10 cellular contexts compared by ENCODE assay signal in genomic region chr14:101476931-101477553, GRCh38.
DNase-seq lines count a peak whose midpoint lies in the region; ATAC-seq, FAIRE-seq and TF ChIP-seq lines count a peak whose summit lies in the region.
"Had no signal": no experiment of that assay in that cellular context is flagged by ENCODE, and none has a peak within 500 bp of the region (broad histone marks: within the 10 kb centered on the region; RNA-seq: fewer than 3 reads in every experiment).

No MANE protein-coding gene starts in this region.

- no peak overlapping the region for H3K9ac ChIP-seq in H1 (replicated peaks in 1 of 4; ENCODE audit: extremely low read depth in 1 of 4, low read depth in 3 of 4, low read length in 3 of 4)

- no peak overlapping the region for H3K23ac ChIP-seq in H1 (ENCODE audit: insufficient read length)

- CTCF ChIA-PET in H1 (lab: Charles Lee; ENCODE audit: partially characterized antibody), result interaction anchor here (0.8 to 2.7 kb wide), 6 partner anchors 10 to 397 kb away, joined by 3 to 11 read pairs (median 3); no protein-coding TSS in a partner anchor
- CTCF ChIA-PET in activated naive CD4-positive, alpha-beta T cell treated with anti-CD3 and anti-CD28 coated beads, Interleukin-2, amount 10 ng/mL, durations not matched to agents 7 days and 5 days (lab: Charles Lee), result no interaction called here

- peak overlapping the region; percentile 55 for H2AFZ ChIP-seq in H1 (ENCODE audit: low read length)

- peak overlapping the region; percentile 90 for H3K18ac ChIP-seq in H1 (ENCODE audit: extremely low read depth, low read length)

- H3K4me3 Mint-ChIP-seq in activated naive CD4-positive, alpha-beta T cell treated with anti-CD3 and anti-CD28 coated beads, Interleukin-2, amount 10 ng/mL, durations not matched to agents 7 days and 5 days, result no peak overlapping the region

- peak overlapping the region; percentile 89 for H2BK12ac ChIP-seq in H1 (ENCODE audit: low read depth, low read length)

- H3K27ac ChIP-seq in H1 (ENCODE audit: low read depth, low read length) (no peak overlapping the region), foreskin keratinocyte (no peak overlapping the region)

- H3K79me1 ChIP-seq in H1 (ENCODE audit: low read depth, low read length), result no peaks in the 10 kb centered on the region

- intact Hi-C loops in sciatic nerve (cut with DNase I), result no loop called here

- H4K20me1 ChIP-seq in H1 (replicated peaks in 1 of 2; ENCODE audit: control insufficient read depth in 1 of 2, insufficient read depth in 2 of 2, low read length in 2 of 2), result no peaks in the 10 kb centered on the region

- POLR2A ChIA-PET in H1 (lab: Charles Lee; ENCODE audit: partially characterized antibody), result no interaction called here

- peak overlapping the region; percentile 2 for H4K91ac ChIP-seq in H1 (replicated peaks; ENCODE audit: insufficient read length, low read length)

- H3K56ac ChIP-seq in H1 (replicated peaks; ENCODE audit: insufficient read length, low read depth, low read length), result no peak overlapping the region

- no peak for TF ChIP-seq POLR2A in H1 (IDR thresholded peaks at IDR 0.05; ENCODE audit: control extremely low read depth in 1 of 2, low read depth in 2 of 2, low read length in 2 of 2)

- no peaks in the 10 kb centered on the region for H3K79me2 ChIP-seq in H1 (ENCODE audit: control insufficient read depth in 1 of 2, insufficient read depth in 2 of 2, low read length in 2 of 2)

- H3K14ac ChIP-seq in H1 (ENCODE audit: insufficient read length), result no peak overlapping the region

- no peaks in the 10 kb centered on the region for H3K4me1 Mint-ChIP-seq in activated naive CD4-positive, alpha-beta T cell treated with anti-CD3 and anti-CD28 coated beads, Interleukin-2, amount 10 ng/mL, durations not matched to agents 7 days and 5 days

- DNase-seq in HuH-7.5 (ENCODE audit: low spot score) (peak; percentile 62), NCI-H2171 treated with DMSO at 0.1 percent for 48 hours (lab: John Stamatoyannopoulos, UW) (peak; percentile 91), H1 (ENCODE audit: low read depth in 1 of 2, low spot score in 2 of 2) (peak; percentile 36 to 69), sciatic nerve (ENCODE audit: low spot score) (peak; percentile 48), NCI-H526 (lab: John Stamatoyannopoulos, UW) (no peak), foreskin keratinocyte (no peak)
- DNase-seq in activated naive CD4-positive, alpha-beta T cell treated with anti-CD3 and anti-CD28 coated beads, Interleukin-2, amount 10 ng/mL, durations not matched to agents 7 days and 5 days, result no peak
- DNase-seq: NCI-H1694 treated with DMSO at 0.1 percent for 48 hours had no signal

- 40% methylated on average over 13 of the region's 13 CpGs; no CpG with 5 or more reads in 1 of the 2 experiments for whole genome bisulfite sequencing in H1 (ENCODE audit: extremely low coverage in 1 of 2, insufficient coverage in 1 of 2, insufficient read length in 1 of 2, insufficient replicate concordance in 2 of 2, low coverage in 1 of 2, low lambda C conversion rate in 2 of 2, missing lambda C conversion rate in 1 of 2), 2 experiments

- TF ChIP-seq EP300 in H1 (IDR thresholded peaks at IDR 0.05; ENCODE audit: borderline replicate concordance in 1 of 2, low read depth in 2 of 2, low read length in 2 of 2), result no peak

- H3K27ac Mint-ChIP-seq in activated naive CD4-positive, alpha-beta T cell treated with anti-CD3 and anti-CD28 coated beads, Interleukin-2, amount 10 ng/mL, durations not matched to agents 7 days and 5 days, result no peak overlapping the region

- peak overlapping the region; percentile 46; the same call in 1 of the 2 replicates for H2BK5ac ChIP-seq in H1 (ENCODE audit: low read depth, low read length)

- no peaks in the 10 kb centered on the region; a peak in 1 of 7 replicates for H3K27me3 ChIP-seq in H1 (replicated peaks in 1 of 4; ENCODE audit: control insufficient read depth in 3 of 4, extremely low read depth in 1 of 4, insufficient read depth in 3 of 4, low read length in 3 of 4)
- no peaks in the 10 kb centered on the region for H3K27me3 ChIP-seq in foreskin keratinocyte

- H3K4me3 ChIP-seq in H1 (ENCODE audit: extremely low read depth in 1 of 4, insufficient read depth in 2 of 4, low read depth in 3 of 4, low read length in 4 of 4), result no peak overlapping the region
- H3K4me3 ChIP-seq: skin epidermis had no signal

- peak overlapping the region; percentile 9 for H2BK120ac ChIP-seq in H1 (replicated peaks; ENCODE audit: low read depth, low read length)

- H2BK15ac ChIP-seq in H1 (ENCODE audit: low read length), result no peak overlapping the region

- no peaks in the 10 kb centered on the region for H3K36me3 Mint-ChIP-seq in activated naive CD4-positive, alpha-beta T cell treated with anti-CD3 and anti-CD28 coated beads, Interleukin-2, amount 10 ng/mL, durations not matched to agents 7 days and 5 days

- H4K5ac ChIP-seq in H1 (ENCODE audit: insufficient read length, low read depth, low read length), result peak overlapping the region; percentile 34

- H3K4me1 ChIP-seq in H1 (replicated peaks in 1 of 4; ENCODE audit: control insufficient read depth in 3 of 4, insufficient read depth in 4 of 4, low read length in 3 of 4) (peaks cover 3 to 16% (median 8%) of the 10 kb centered on the region in 4 experiments), foreskin keratinocyte (no peaks in the 10 kb centered on the region)

- 0 out of 4 replicates have a peak, but pooled peaks of 1 of the 2 experiments have one; percentile 13 for TF ChIP-seq RAD21 in H1 (IDR thresholded peaks at IDR 0.05 in 1 of 2, conservative IDR thresholded peaks at IDR 0.05 in 1 of 2; ENCODE audit: low read depth in 2 of 2, low read length in 2 of 2)

- H3K9me3 ChIP-seq in H1 (ENCODE audit: insufficient read depth in 2 of 2, low read depth in 1 of 2, low read length in 1 of 2), result peaks cover 2 to 3% of the 10 kb centered on the region in 2 experiments; a peak in 1 of 4 replicates

- TF ChIP-seq CTCF in H1 (IDR thresholded peaks at IDR 0.05; ENCODE audit: control extremely low read depth in 1 of 3, insufficient read depth in 1 of 3, low read depth in 1 of 3, low read length in 3 of 3) (no peak), foreskin keratinocyte (conservative IDR thresholded peaks at IDR 0.05) (no peak)

- H3K36me3 ChIP-seq in H1 (ENCODE audit: control insufficient read depth in 2 of 4, insufficient read depth in 4 of 4, low read length in 3 of 4), result no peaks in the 10 kb centered on the region

- no peak for ATAC-seq in sciatic nerve
- no peak for ATAC-seq in foreskin keratinocyte
- ATAC-seq in HG02678 (IDR thresholded peaks at IDR 0.05; ENCODE audit: unreplicated experiment), result no peak

- no peak overlapping the region for H3K4ac ChIP-seq in H1 (replicated peaks; ENCODE audit: insufficient read length, low read depth, low read length)

- no peaks in the 10 kb centered on the region for H3K9me3 Mint-ChIP-seq in activated naive CD4-positive, alpha-beta T cell treated with anti-CD3 and anti-CD28 coated beads, Interleukin-2, amount 10 ng/mL, durations not matched to agents 7 days and 5 days

- 0 out of 2 replicates have a peak overlapping the region, but pooled peaks have one; percentile 80 for H2BK20ac ChIP-seq in H1 (ENCODE audit: low read length)

- H2AK5ac ChIP-seq in H1 (ENCODE audit: low read depth, low read length), result no peak overlapping the region

- no peaks in the 10 kb centered on the region for H3K23me2 ChIP-seq in H1 (ENCODE audit: low read depth, low read length)

- H3K4me2 ChIP-seq in H1 (ENCODE audit: insufficient read depth in 1 of 2, low read depth in 2 of 2, low read length in 2 of 2), result peak overlapping the region in 1 of 2 experiments; percentile 8; a peak in 2 of 4 replicates

- H3K27me3 Mint-ChIP-seq in activated naive CD4-positive, alpha-beta T cell treated with anti-CD3 and anti-CD28 coated beads, Interleukin-2, amount 10 ng/mL, durations not matched to agents 7 days and 5 days, result peaks cover 31% of the 10 kb centered on the region

- no peak for FAIRE-seq in H1 (lab: Jason Lieb, UNC)

- H4K8ac ChIP-seq in H1 (ENCODE audit: extremely low read depth, insufficient read depth, low read length), result no peak overlapping the region

TF ChIP-seq in H1, 55 proteins besides CTCF, POLR2A, EP300 and RAD21:
- no peak for TF ChIP-seq ZNF274 (IDR thresholded peaks at IDR 0.05; ENCODE audit: borderline replicate concordance, extremely low read depth, low read length)
- no peak for TF ChIP-seq GTF2F1 (IDR thresholded peaks at IDR 0.05; ENCODE audit: borderline replicate concordance, low read depth, low read length)
- no peak for TF ChIP-seq KDM4A (IDR thresholded peaks at IDR 0.05; ENCODE audit: low read depth, low read length, severe bottlenecking)
- no peak for TF ChIP-seq BACH1 (IDR thresholded peaks at IDR 0.05; ENCODE audit: low read length)

Comparison
In these comparisons a context has a peak if more than half of its experiments do, and no peak if none do; other contexts are left out.
1. DNase-seq: peak in HuH-7.5 (single experiment), NCI-H2171 treated with DMSO at 0.1 percent for 48 hours (single experiment), H1 (2 of 2) and sciatic nerve (single experiment); none in NCI-H526 (0 of 2), foreskin keratinocyte (0 of 2) and activated naive CD4-positive, alpha-beta T cell treated with anti-CD3 and anti-CD28 coated beads, Interleukin-2, amount 10 ng/mL, durations not matched to agents 7 days and 5 days (single experiment).